In the genomic region with DNA sequence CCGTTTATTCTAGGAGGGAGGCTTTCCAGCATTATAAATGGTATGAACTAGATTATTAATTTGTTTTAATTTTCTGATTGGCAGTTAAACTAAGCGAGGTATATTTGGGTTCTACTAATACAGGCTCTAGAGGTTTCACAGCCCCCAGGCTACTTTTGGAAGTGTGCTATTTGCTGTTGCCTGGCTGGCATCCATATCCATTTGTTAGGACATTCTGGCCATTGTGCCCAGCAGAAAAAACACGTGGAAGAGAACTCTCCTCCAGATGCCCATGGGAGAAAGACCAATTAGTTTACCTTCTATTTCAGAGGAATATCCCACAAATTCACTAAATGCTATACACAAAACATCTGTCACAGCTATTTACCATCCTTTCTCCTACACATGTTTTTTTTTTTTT, we compare ENCODE assay signal across 21 cellular contexts. TPM values are rescaled to one million over a fixed set of nuclear protein-coding genes. Genes with fewer than 3 reads are reported as not detected.
DNase-seq lines count a peak whose midpoint lies in the region; ATAC-seq, FAIRE-seq and TF ChIP-seq lines count a peak whose summit lies in the region.
"Had no signal": no experiment of that assay in that cellular context is flagged by ENCODE, and none has a peak within 500 bp of the region (broad histone marks: within the 10 kb centered on the region; RNA-seq: fewer than 3 reads in every experiment).

No MANE protein-coding gene starts in this region.

- H3K36me3 ChIP-seq in astrocyte (ENCODE audit: insufficient read depth, low read length), result peaks cover 23% of the 10 kb centered on the region

- H3K9ac ChIP-seq in astrocyte (ENCODE audit: low read length), result no peak overlapping the region

- peaks cover 24% of the 10 kb centered on the region for H3K79me2 ChIP-seq in astrocyte (ENCODE audit: insufficient read depth, low read length)

- H3K36me3 Mint-ChIP-seq in astrocyte (ENCODE audit: low read depth, unreplicated experiment), result peaks cover 11% of the 10 kb centered on the region
- peaks cover 34% of the 10 kb centered on the region for H3K36me3 Mint-ChIP-seq in progenitor cell of endocrine pancreas (ENCODE audit: insufficient read depth)

- no peaks in the 10 kb centered on the region for H3K27me3 Mint-ChIP-seq in astrocyte (ENCODE audit: low read depth, unreplicated experiment)
- H3K27me3 Mint-ChIP-seq in progenitor cell of endocrine pancreas, result no peaks in the 10 kb centered on the region
- H3K27me3 Mint-ChIP-seq: CD4-positive, alpha-beta memory T cell had no signal

- H3K27ac ChIP-seq in astrocyte (ENCODE audit: low read depth, low read length), result no peak overlapping the region
- H3K27ac ChIP-seq: HL-60, RWPE1, SJSA1 had no signal

- DNase-seq in DMS 273 (lab: John Stamatoyannopoulos, UW; ENCODE audit: unreplicated experiment) (peak; percentile 72), astrocyte (ENCODE audit: low read depth) (no peak), left ventricle myocardium superior (no peak), progenitor cell of endocrine pancreas (ENCODE audit: low spot score, unreplicated experiment) (no peak), RPMI8226 (no peak), HK-2 (ENCODE audit: unreplicated experiment) (no peak), GM03348 (ENCODE audit: low spot score) (no peak), H4 (ENCODE audit: low spot score) (no peak)
- DNase-seq: Calu3; CD4-positive, alpha-beta memory T cell; IMR-90; NCI-H1417 treated with DMSO at 0.1 percent for 48 hours; NCI-H187 treated with DMSO at 0.1 percent for 48 hours; NCI-H2227 treated with DMSO at 0.1 percent for 48 hours; NCI-H510A treated with DMSO at 0.1 percent for 48 hours; PC-3 had no signal

- peak; percentile 29 for FAIRE-seq in astrocyte (lab: Jason Lieb, UNC)
- FAIRE-seq: A204.1 had no signal

- H3K27me3 ChIP-seq in astrocyte (ENCODE audit: insufficient read depth, low read length), result no peaks in the 10 kb centered on the region
- H3K27me3 ChIP-seq: SJSA1 had no signal

- peak; percentile 77 for ATAC-seq in left ventricle myocardium superior
- ATAC-seq: PC-3 had no signal

- no peak for TF ChIP-seq CTCF in astrocyte (IDR thresholded peaks at IDR 0.05; ENCODE audit: insufficient read depth, low read depth, low read length)
- no peak for TF ChIP-seq CTCF in progenitor cell of endocrine pancreas (IDR thresholded peaks at IDR 0.05; ENCODE audit: unreplicated experiment)

- intact Hi-C loops in left ventricle myocardium superior (cut with micrococcal nuclease), result no loop called here

- H3K4me3 Mint-ChIP-seq in astrocyte (ENCODE audit: unreplicated experiment) (no peak overlapping the region), progenitor cell of endocrine pancreas (ENCODE audit: low read depth) (no peak overlapping the region)
- H3K4me3 Mint-ChIP-seq: CD4-positive, alpha-beta memory T cell had no signal

- H4K20me1 ChIP-seq in astrocyte (ENCODE audit: insufficient read depth, low read length), result peaks cover 33% of the 10 kb centered on the region

- no peaks in the 10 kb centered on the region for H3K4me1 ChIP-seq in astrocyte (ENCODE audit: insufficient read depth, low read length)
- H3K4me1 ChIP-seq: HAP-1, SJSA1 had no signal

- H3K4me2 ChIP-seq in astrocyte (ENCODE audit: low read length), result no peak overlapping the region

- H3K27ac Mint-ChIP-seq in astrocyte (ENCODE audit: unreplicated experiment) (no peak overlapping the region), progenitor cell of endocrine pancreas (peak overlapping the region; percentile 49)

- H3K9me3 ChIP-seq in astrocyte (ENCODE audit: insufficient read depth, low read depth, low read length), result no peaks in the 10 kb centered on the region
- H3K9me3 ChIP-seq: HAP-1, SJSA1 had no signal

- no peaks in the 10 kb centered on the region for H3K9me3 Mint-ChIP-seq in astrocyte (ENCODE audit: unreplicated experiment)
- H3K9me3 Mint-ChIP-seq in progenitor cell of endocrine pancreas (ENCODE audit: low read depth), result no peaks in the 10 kb centered on the region
- H3K9me3 Mint-ChIP-seq: CD4-positive, alpha-beta memory T cell had no signal

- H3K4me3 ChIP-seq in astrocyte (ENCODE audit: insufficient read depth, low read depth, low read length), result no peak overlapping the region
- H3K4me3 ChIP-seq: HAP-1, SJSA1 had no signal

- no peak overlapping the region for H2AFZ ChIP-seq in astrocyte (ENCODE audit: low read depth, low read length)

- H3K4me1 Mint-ChIP-seq in astrocyte (ENCODE audit: low read depth, unreplicated experiment) (peaks cover 8% of the 10 kb centered on the region), progenitor cell of endocrine pancreas (ENCODE audit: low read depth) (peaks cover 15% of the 10 kb centered on the region)

RNA-seq across cellular contexts. Expression of a gene that starts 29.3 kb away (rescaled TPM):
- 31.8 and 37.4 TPM in 2 replicates for total RNA-seq in astrocyte
- total RNA-seq in left ventricle myocardium superior, result 15.6 TPM
- 31.2 and 31.5 TPM in 2 replicates for total RNA-seq in progenitor cell of endocrine pancreas
- 14.9 and 17.2 TPM in 2 replicates for total RNA-seq in H4 (2014; rRNA removed; shearing (Covaris generic))

RNA-seq across cellular contexts. Expression of a gene that starts 39.4 kb away (rescaled TPM):
- total RNA-seq in astrocyte, result 0.75 and 1.4 TPM in 2 replicates
- 1.0 TPM for total RNA-seq in left ventricle myocardium superior
- not detected in 2 replicates for total RNA-seq in progenitor cell of endocrine pancreas
- 0.10 TPM in 1 of 2 replicates, not detected in the other for total RNA-seq in H4 (2014; rRNA removed; shearing (Covaris generic))
- total RNA-seq: Calu3; CD4-positive, alpha-beta memory T cell had no signal
